Comparison of ENCODE assay signal across 10 cellular contexts in the genomic region with DNA sequence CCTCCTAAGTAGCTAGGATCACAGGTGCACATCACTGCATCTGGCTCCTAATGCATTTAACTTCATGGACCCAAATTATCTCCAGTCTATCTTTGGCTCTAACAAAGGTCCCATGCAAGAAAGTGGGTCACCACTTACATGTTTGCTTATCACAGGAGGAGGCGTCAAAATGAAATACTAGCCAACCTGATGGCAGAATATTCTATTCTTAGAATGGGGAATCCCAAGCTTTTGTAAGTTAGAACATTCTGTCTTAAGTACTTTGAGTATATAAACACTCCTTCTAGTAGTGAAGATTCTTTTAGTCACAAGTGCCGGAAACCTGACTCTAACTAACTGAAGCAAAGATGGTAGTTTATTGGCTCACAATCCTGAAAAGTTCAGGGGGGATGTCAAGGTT.
"Had no signal": no experiment of that assay in that cellular context is flagged by ENCODE, and none has a peak within 500 bp of the region (broad histone marks: within the 10 kb centered on the region; RNA-seq: fewer than 3 reads in every experiment).

No MANE protein-coding gene starts in this region.

- H3K4me1 ChIP-seq: right lobe of liver had no signal

- H3K9me3 ChIP-seq: right lobe of liver had no signal

- DNase-seq: activated CD4-positive, alpha-beta T cell treated with anti-CD3 and anti-CD28 coated beads, Interleukin-2, amount 10 ng/mL, durations not matched to agents 7 days and 5 days; activated CD4-positive, CD25-positive, alpha-beta regulatory T cell; activated CD8-positive, alpha-beta memory T cell treated with anti-CD3 and anti-CD28 coated beads for 24 hours; activated naive CD4-positive, alpha-beta T cell treated with Interleukin-2 at 50 U/mL for 16 hours; endodermal cell; erythroblast; glutamatergic neuron; right lobe of liver; stimulated activated CD4-positive, alpha-beta T cell treated with anti-CD3 and anti-CD28 coated beads, Interleukin-2, amount 100 ng/mL, for 48 hours; T-helper 2 cell had no signal

- H3K36me3 ChIP-seq: right lobe of liver had no signal

- ATAC-seq: right lobe of liver had no signal

- H3K4me3 ChIP-seq: right lobe of liver had no signal

- H3K27ac ChIP-seq: right lobe of liver had no signal

- H3K27me3 ChIP-seq: right lobe of liver had no signal
